In genomic region chr2:241375300-241375699, GRCh38 we compare ENCODE assay signal across 1 cellular context.
TF ChIP-seq lines count a peak whose summit lies in the region.

No MANE protein-coding gene starts in this region.

TF ChIP-seq in GM12878, 131 proteins besides CTCF, POLR2A, EP300 and RAD21:
- TF ChIP-seq JUNB (IDR thresholded peaks at IDR 0.05) (peak; percentile 56), GABPA (IDR thresholded peaks at IDR 0.05; ENCODE audit: low read depth) (no peak)
